18 cellular contexts compared by ENCODE assay signal in genomic region chr2:141611981-141612380, GRCh38.
DNase-seq lines count a peak whose midpoint lies in the region; TF ChIP-seq lines count a peak whose summit lies in the region.
"Had no signal": no experiment of that assay in that cellular context is flagged by ENCODE, and none has a peak within 500 bp of the region (broad histone marks: within the 10 kb centered on the region; RNA-seq: fewer than 3 reads in every experiment).

No MANE protein-coding gene starts in this region.

- H3K4me1 ChIP-seq in OCI-LY7 (ENCODE audit: insufficient read depth, low read length, poor library complexity, severe bottlenecking) = no peaks in the 10 kb centered on the region
- H3K4me1 ChIP-seq in thyroid gland = peaks cover 0 to 2% of the 10 kb centered on the region in 2 donors
- H3K4me1 ChIP-seq: gastroesophageal sphincter had no signal

- no peak overlapping the region for H3K4me2 ChIP-seq in OCI-LY7 (ENCODE audit: low read length)

- POLR2A ChIA-PET in OCI-LY7 (lab: Charles Lee) = interaction anchor here (0.6 to 1.7 kb wide), 2 partner anchors 13 to 1174 kb away, joined by 3 to 5 read pairs; no protein-coding TSS in a partner anchor

- H3K36me3 ChIP-seq in OCI-LY7 (ENCODE audit: insufficient read depth, low read length) (no peaks in the 10 kb centered on the region), thyroid gland (no peaks in the 10 kb centered on the region)
- H3K36me3 ChIP-seq: cardiac muscle cell, gastroesophageal sphincter, HAP-1, thoracic aorta had no signal

- intact Hi-C loops in OCI-LY7 (cut with micrococcal nuclease; ENCODE audit: unreplicated experiment) = no loop called here
- intact Hi-C loops in posterior cingulate gyrus (cut with DNase I) = no loop called here
- intact Hi-C loops in thyroid gland (cut with DNase I) = no loop called here

- BruUV-seq in OCI-LY7 (replicated peaks; lab: Mats Ljungman, UMichigan) = no TSS peak

- no peaks in the 10 kb centered on the region for H3K9me2 ChIP-seq in OCI-LY7 (ENCODE audit: insufficient read depth, low read length)

- TF ChIP-seq CTCF in VCaP (conservative IDR thresholded peaks at IDR 0.05) (no peak), fibroblast of villous mesenchyme (IDR thresholded peaks at IDR 0.05; ENCODE audit: insufficient read depth, low read depth, low read length) (no peak), OCI-LY7 (conservative IDR thresholded peaks at IDR 0.05; ENCODE audit: low read length) (no peak), thyroid gland (IDR thresholded peaks at IDR 0.05) (no peak)

- H2AFZ ChIP-seq in OCI-LY7 (ENCODE audit: low read length) = no peak overlapping the region

- DNase-seq in HPDE6-E6E7 (ENCODE audit: extremely low spot score) (peak; percentile 2), fibroblast of villous mesenchyme (ENCODE audit: low read depth) (peak; percentile 6), OCI-LY7 (ENCODE audit: low spot score) (no peak), posterior cingulate gyrus (no peak), thyroid gland (no peak), activated gamma-delta T cell (lab: John Stamatoyannopoulos, UW) (no peak)
- DNase-seq: activated B cell treated with CpG ODN at 0.5 μM for 24 hours; activated naive CD4-positive, alpha-beta T cell treated with anti-CD3 and anti-CD28 coated beads for 36 hours; effector memory CD4-positive, alpha-beta T cell; NCI-H1930; right cardiac atrium; stimulated activated CD4-positive, alpha-beta T cell treated with anti-CD3 and anti-CD28 coated beads, Interleukin-2, amount 100 ng/mL, for 48 hours; stimulated activated CD8-positive, alpha-beta memory T cell treated with anti-CD3 and anti-CD28 coated beads, Interleukin-4, amount 100 ng/mL, for 48 hours had no signal

- no peak for TF ChIP-seq POLR2A in thyroid gland (IDR thresholded peaks at IDR 0.05)

- H4K20me1 ChIP-seq in OCI-LY7 (ENCODE audit: insufficient read depth, low read length) = no peaks in the 10 kb centered on the region

- peak overlapping the region; percentile 55 for H3K27ac ChIP-seq in VCaP
- no peak overlapping the region for H3K27ac ChIP-seq in OCI-LY7 (ENCODE audit: low read depth, low read length, poor library complexity, severe bottlenecking)
- H3K27ac ChIP-seq in thyroid gland = no peak overlapping the region
- H3K27ac ChIP-seq: cardiac muscle cell, gastroesophageal sphincter, thoracic aorta had no signal

- H3K9me3 ChIP-seq in OCI-LY7 (ENCODE audit: low read length) (no peaks in the 10 kb centered on the region), thyroid gland (no peaks in the 10 kb centered on the region)
- H3K9me3 ChIP-seq: gastroesophageal sphincter, HAP-1, thoracic aorta had no signal

- no peaks in the 10 kb centered on the region for H3K27me3 ChIP-seq in thyroid gland
- H3K27me3 ChIP-seq: cardiac muscle cell, gastroesophageal sphincter had no signal

- WGBS in thyroid gland, 2 donors = 90 to 100% methylated on average over 1 of the region's 1 CpG

- H3K79me2 ChIP-seq in OCI-LY7 (ENCODE audit: insufficient read depth, low read depth, low read length) = no peaks in the 10 kb centered on the region

- CTCF ChIA-PET in OCI-LY7 (lab: Charles Lee; ENCODE audit: unreplicated experiment) = no interaction called here

- H3K4me3 ChIP-seq in fibroblast of villous mesenchyme (ENCODE audit: low read depth, low read length) (no peak overlapping the region), OCI-LY7 (ENCODE audit: low read depth, low read length, poor library complexity, severe bottlenecking) (no peak overlapping the region), thyroid gland (replicated peaks in 1 of 3) (no peak overlapping the region)
- H3K4me3 ChIP-seq: cardiac muscle cell, gastroesophageal sphincter, HAP-1, thoracic aorta had no signal

Comparison
In these comparisons a context has a peak if more than half of its experiments do, and no peak if none do; other contexts are left out.
1. DNase-seq: peak in HPDE6-E6E7 (single experiment) and fibroblast of villous mesenchyme (single experiment); none in OCI-LY7 (single experiment), posterior cingulate gyrus (0 of 10), thyroid gland (0 of 2) and activated gamma-delta T cell (single experiment).